ENCODE assay signal across 9 cellular contexts in the genomic region with DNA sequence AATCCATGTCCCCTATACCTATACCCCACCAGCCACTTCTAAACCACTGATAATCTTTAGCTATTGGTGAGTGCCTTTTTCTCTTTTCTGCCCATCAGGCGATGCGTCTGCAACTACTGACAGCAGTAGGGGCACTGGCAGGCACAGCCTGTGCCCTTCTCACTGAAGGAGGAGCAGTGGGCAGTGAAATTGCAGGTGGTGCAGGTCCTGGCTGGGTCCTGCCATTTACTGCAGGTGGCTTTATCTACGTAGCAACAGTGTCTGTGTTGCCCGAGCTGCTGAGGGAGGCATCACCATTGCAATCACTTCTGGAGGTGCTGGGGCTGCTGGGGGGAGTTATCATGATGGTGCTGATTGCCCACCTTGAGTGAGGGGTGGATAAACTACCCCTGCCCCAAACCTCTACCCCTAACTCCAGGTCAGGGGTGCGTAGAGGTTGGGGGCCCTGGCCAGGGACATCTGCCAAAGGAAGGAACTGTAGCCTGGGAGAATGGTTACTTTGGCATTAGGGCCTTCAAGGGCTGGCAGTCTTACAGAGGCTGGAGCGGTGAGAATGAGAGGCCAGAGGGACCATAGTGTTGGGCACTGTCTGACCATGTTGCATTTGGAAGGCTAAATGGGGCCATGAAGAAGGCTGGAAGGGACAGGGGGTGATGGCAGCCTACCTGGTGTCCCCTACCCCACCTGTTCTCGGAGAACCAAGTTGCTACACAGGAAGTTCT. TPM values are rescaled to one million over a fixed set of nuclear protein-coding genes. Genes with fewer than 3 reads are reported as not detected.
DNase-seq lines count a peak whose midpoint lies in the region; ATAC-seq, FAIRE-seq and TF ChIP-seq lines count a peak whose summit lies in the region.
"Had no signal": no experiment of that assay in that cellular context is flagged by ENCODE, and none has a peak within 500 bp of the region (broad histone marks: within the 10 kb centered on the region; RNA-seq: fewer than 3 reads in every experiment).

No MANE protein-coding gene starts in this region.

- POLR2A ChIA-PET in T-cell (lab: Charles Lee): no interaction called here

- no peak overlapping the region for H3K4me3 ChIP-seq in hepatocyte
- H3K4me3 ChIP-seq in small intestine (ENCODE audit: low read depth in 1 of 2, low read length in 2 of 2): no peak overlapping the region

- no peak for ATAC-seq in activated CD8-positive, alpha-beta memory T cell treated with anti-CD3 and anti-CD28 coated beads, Interleukin-2, amount 10 ng/mL, durations not matched to agents 7 days and 5 days
- ATAC-seq in T-cell (replicated peaks in 1 of 4): no peak

- DNase-seq in activated CD8-positive, alpha-beta memory T cell treated with anti-CD3 and anti-CD28 coated beads, Interleukin-2, amount 10 ng/mL, durations not matched to agents 7 days and 5 days: no peak
- DNase-seq in activated CD8-positive, alpha-beta memory T cell treated with anti-CD3 and anti-CD28 coated beads for 24 hours: no peak
- DNase-seq in T-cell (no peak), hepatocyte (ENCODE audit: low spot score) (no peak), small intestine (no peak), epidermal melanocyte (ENCODE audit: insufficient read length, low spot score) (no peak), middle frontal gyrus (ENCODE audit: extremely low spot score, low spot score) (no peak), GOT3 (lab: John Stamatoyannopoulos, UW) (no peak)

- no peak for FAIRE-seq in small intestine (lab: Jason Lieb, UNC)

- peaks cover 37% of the 10 kb centered on the region for H3K4me1 ChIP-seq in hepatocyte (ENCODE audit: insufficient read depth)
- peaks cover 9 to 16% of the 10 kb centered on the region in 2 donors for H3K4me1 ChIP-seq in small intestine (ENCODE audit: control insufficient read depth in 2 of 2, insufficient read depth in 1 of 2, low read depth in 1 of 2, low read length in 1 of 2)

- peak overlapping the region; percentile 93 for H3K4me2 ChIP-seq in hepatocyte

- no peak overlapping the region for H3K27ac Mint-ChIP-seq in activated CD8-positive, alpha-beta memory T cell treated with anti-CD3 and anti-CD28 coated beads, Interleukin-2, amount 10 ng/mL, durations not matched to agents 7 days and 5 days
- peak overlapping the region; percentile 78 to 88 for H3K27ac Mint-ChIP-seq in T-cell

- H2AFZ ChIP-seq in hepatocyte: no peak overlapping the region

- H3K9me3 Mint-ChIP-seq in activated CD8-positive, alpha-beta memory T cell treated with anti-CD3 and anti-CD28 coated beads, Interleukin-2, amount 10 ng/mL, durations not matched to agents 7 days and 5 days (ENCODE audit: low read depth): no peaks in the 10 kb centered on the region
- H3K9me3 Mint-ChIP-seq in T-cell: no peaks in the 10 kb centered on the region

- H3K9me3 ChIP-seq in hepatocyte (ENCODE audit: low read depth) (no peaks in the 10 kb centered on the region), small intestine (ENCODE audit: control insufficient read depth, low read depth) (no peaks in the 10 kb centered on the region)
- H3K9me3 ChIP-seq: tibial artery had no signal

- no peaks in the 10 kb centered on the region for H3K36me3 ChIP-seq in hepatocyte (replicated peaks; ENCODE audit: insufficient read depth, low read depth)
- H3K36me3 ChIP-seq in small intestine (ENCODE audit: control insufficient read depth in 2 of 2, insufficient read depth in 2 of 2, low read length in 2 of 2): peaks cover 5 to 12% of the 10 kb centered on the region in 2 donors

- WGBS in hepatocyte (ENCODE audit: low lambda C conversion rate, missing lambda C conversion rate): 95% methylated on average over 7 of the region's 7 CpGs
- 85 to 86% (median 86%) methylated on average over 7 of the region's 7 CpGs for WGBS in small intestine, 3 donors

- peaks cover 66% of the 10 kb centered on the region for H3K4me1 Mint-ChIP-seq in activated CD8-positive, alpha-beta memory T cell treated with anti-CD3 and anti-CD28 coated beads, Interleukin-2, amount 10 ng/mL, durations not matched to agents 7 days and 5 days
- peaks cover 65 to 69% (median 68%) of the 10 kb centered on the region in 3 donors for H3K4me1 Mint-ChIP-seq in T-cell

- H3K36me3 Mint-ChIP-seq in activated CD8-positive, alpha-beta memory T cell treated with anti-CD3 and anti-CD28 coated beads, Interleukin-2, amount 10 ng/mL, durations not matched to agents 7 days and 5 days: peaks cover 28% of the 10 kb centered on the region
- H3K36me3 Mint-ChIP-seq in T-cell: peaks cover 22% of the 10 kb centered on the region

- H4K20me1 ChIP-seq in hepatocyte (ENCODE audit: insufficient read depth, poor library complexity, severe bottlenecking): peaks cover 15% of the 10 kb centered on the region

- TF ChIP-seq CTCF in hepatocyte (IDR thresholded peaks at IDR 0.05; ENCODE audit: poor library complexity): no peak

- H3K9me2 ChIP-seq in hepatocyte (replicated peaks; ENCODE audit: insufficient read depth): no peaks in the 10 kb centered on the region

- peak overlapping the region; percentile 33 for H3K27ac ChIP-seq in hepatocyte
- peak overlapping the region; percentile 2 to 37 for H3K27ac ChIP-seq in small intestine (ENCODE audit: low read depth in 1 of 2, low read length in 1 of 2)

- H3K27me3 Mint-ChIP-seq in activated CD8-positive, alpha-beta memory T cell treated with anti-CD3 and anti-CD28 coated beads, Interleukin-2, amount 10 ng/mL, durations not matched to agents 7 days and 5 days: no peaks in the 10 kb centered on the region
- H3K27me3 Mint-ChIP-seq in T-cell: no peaks in the 10 kb centered on the region

- H3K79me2 ChIP-seq in hepatocyte: peaks cover 57% of the 10 kb centered on the region

- H3K27me3 ChIP-seq in hepatocyte (no peaks in the 10 kb centered on the region), small intestine (ENCODE audit: control insufficient read depth in 2 of 2, insufficient read depth in 2 of 2, low read length in 2 of 2) (no peaks in the 10 kb centered on the region)
- H3K27me3 ChIP-seq: tibial artery had no signal

- H3K4me3 Mint-ChIP-seq in activated CD8-positive, alpha-beta memory T cell treated with anti-CD3 and anti-CD28 coated beads, Interleukin-2, amount 10 ng/mL, durations not matched to agents 7 days and 5 days: peak overlapping the region; percentile 82
- peak overlapping the region; percentile 92 to 99 (median 97) for H3K4me3 Mint-ChIP-seq in T-cell

- CTCF ChIA-PET in activated CD8-positive, alpha-beta memory T cell treated with anti-CD3 and anti-CD28 coated beads, Interleukin-2, amount 10 ng/mL, durations not matched to agents 7 days and 5 days (lab: Charles Lee): interaction anchor here (1.1 kb wide), 1 partner anchor 44 kb away, joined by 4 read pairs; no protein-coding TSS in a partner anchor
- CTCF ChIA-PET in T-cell (lab: Charles Lee): no interaction called here

RNA-seq across cellular contexts. Expression of a gene that starts 0.9 kb away (rescaled TPM):
- 10 to 100 TPM; 18.6 to 20.9 TPM for total RNA-seq in activated CD8-positive, alpha-beta memory T cell treated with anti-CD3 and anti-CD28 coated beads, Interleukin-2, amount 10 ng/mL, durations not matched to agents 7 days and 5 days
- total RNA-seq in T-cell: 10 to 100 TPM; 13.9 to 27.7 (median 24.4) TPM
- 6.0 and 7.8 TPM in 2 replicates for total RNA-seq in hepatocyte
- polyA plus RNA-seq in hepatocyte: 11.1 and 12.9 TPM in 2 replicates
- 10 to 100 TPM; 30.9 to 33.8 (median 32.2) TPM for polyA plus RNA-seq in small intestine

RNA-seq across cellular contexts. Expression of a gene that starts 2.9 kb away (rescaled TPM):
- total RNA-seq in activated CD8-positive, alpha-beta memory T cell treated with anti-CD3 and anti-CD28 coated beads, Interleukin-2, amount 10 ng/mL, durations not matched to agents 7 days and 5 days: 10 to 100 TPM; 50.1 to 63.9 TPM
- total RNA-seq in T-cell: 10 to 100 TPM; 19.1 to 44.0 (median 41.3) TPM
- total RNA-seq in hepatocyte: 118 and 130 TPM in 2 replicates
- 46.4 and 55.0 TPM in 2 replicates for polyA plus RNA-seq in hepatocyte
- 100 to 1,000 TPM in 1 of 3 donors, 10 to 100 TPM in 2; 38.9 to 162 (median 57.3) TPM for polyA plus RNA-seq in small intestine

RNA-seq across cellular contexts. Expression of a gene that starts 3.1 kb away (rescaled TPM):
- total RNA-seq in activated CD8-positive, alpha-beta memory T cell treated with anti-CD3 and anti-CD28 coated beads, Interleukin-2, amount 10 ng/mL, durations not matched to agents 7 days and 5 days: 10 to 100 TPM; 36.0 to 38.9 TPM
- total RNA-seq in T-cell (100 to 1,000 TPM in 2 of 5 donors, 10 to 100 TPM in 3; 65.5 to 104 (median 96.4) TPM), hepatocyte (14.2 and 17.0 TPM in 2 replicates)
- polyA plus RNA-seq in hepatocyte (24.6 and 29.8 TPM in 2 replicates), small intestine (10 to 100 TPM; 26.3 to 32.4 (median 29.2) TPM)

RNA-seq across cellular contexts. Expression of a gene that starts 4.7 kb away (rescaled TPM):
- total RNA-seq in activated CD8-positive, alpha-beta memory T cell treated with anti-CD3 and anti-CD28 coated beads, Interleukin-2, amount 10 ng/mL, durations not matched to agents 7 days and 5 days: 10 to 100 TPM; 32.6 to 37.8 TPM
- total RNA-seq in T-cell: 10 to 100 TPM; 37.7 to 43.8 (median 42.6) TPM
- 25.0 and 25.6 TPM in 2 replicates for total RNA-seq in hepatocyte
- polyA plus RNA-seq in hepatocyte: 32.3 and 32.5 TPM in 2 replicates
- polyA plus RNA-seq in small intestine: 10 to 100 TPM; 30.4 to 46.7 (median 42.3) TPM

RNA-seq across cellular contexts. Expression of a gene that starts 11.3 kb away (rescaled TPM):
- under 1 TPM; 0.77 to 0.79 TPM for total RNA-seq in activated CD8-positive, alpha-beta memory T cell treated with anti-CD3 and anti-CD28 coated beads, Interleukin-2, amount 10 ng/mL, durations not matched to agents 7 days and 5 days
- total RNA-seq in T-cell (1 to 10 TPM; 1.3 to 9.7 (median 2.7) TPM), hepatocyte (2.5 and 3.0 TPM in 2 replicates)
- polyA plus RNA-seq in hepatocyte (4.2 and 4.7 TPM in 2 replicates), small intestine (under 1 TPM; 0.27 to 0.67 (median 0.57) TPM)
